17 cellular contexts compared by ENCODE assay signal in genomic region chr16:23852794-23853562, GRCh38. TPM values are rescaled to one million over a fixed set of nuclear protein-coding genes. Genes with fewer than 3 reads are reported as not detected.
DNase-seq lines count a peak whose midpoint lies in the region; ATAC-seq and TF ChIP-seq lines count a peak whose summit lies in the region.
"Had no signal": no experiment of that assay in that cellular context is flagged by ENCODE, and none has a peak within 500 bp of the region (broad histone marks: within the 10 kb centered on the region; RNA-seq: fewer than 3 reads in every experiment).

No MANE protein-coding gene starts in this region.

- POLR2A ChIA-PET in RWPE1 (lab: Yijun Ruan, JAX; ENCODE audit: low non-redundant PET): no interaction called here

- intact Hi-C loops in natural killer cell (cut with micrococcal nuclease): no loop called here
- intact Hi-C loops in upper lobe of right lung (cut with DNase I): no loop called here

- peak in 1 of 2 donors; percentile 43 for ATAC-seq in natural killer cell treated with Interleukin-12 subunit alpha and Interleukin-12 subunit beta and Interleukin-15 and Interleukin-18, amount 100 ng/mL, for 72 hours
- ATAC-seq in natural killer cell (no peak), upper lobe of right lung (peak; percentile 6), GM18907 (IDR thresholded peaks at IDR 0.05; ENCODE audit: unreplicated experiment) (no peak), HG03025 (IDR thresholded peaks at IDR 0.05; ENCODE audit: low FRiP score, unreplicated experiment) (no peak)

- TF ChIP-seq CTCF in natural killer cell (IDR thresholded peaks at IDR 0.05) (no peak), upper lobe of right lung (IDR thresholded peaks at IDR 0.05) (no peak), RWPE1 (conservative IDR thresholded peaks at IDR 0.05; ENCODE audit: low read depth) (no peak)

- H3K4me1 ChIP-seq in upper lobe of right lung: peaks cover 5% of the 10 kb centered on the region
- H3K4me1 ChIP-seq: colonic mucosa, thyroid gland had no signal

- H3K9me3 Mint-ChIP-seq in natural killer cell treated with Interleukin-12 subunit alpha and Interleukin-12 subunit beta and Interleukin-15 and Interleukin-18, amount 100 ng/mL, for 72 hours: peaks cover 11% of the 10 kb centered on the region
- no peaks in the 10 kb centered on the region for H3K9me3 Mint-ChIP-seq in natural killer cell
- H3K9me3 Mint-ChIP-seq in activated naive CD8-positive, alpha-beta T cell treated with anti-CD3 and anti-CD28 coated beads for 36 hours: peaks cover 23% of the 10 kb centered on the region

- H3K9me3 ChIP-seq in upper lobe of right lung: no peaks in the 10 kb centered on the region
- H3K9me3 ChIP-seq: colonic mucosa, thyroid gland had no signal

- peaks cover 80 to 94% of the 10 kb centered on the region in 2 donors for H3K4me1 Mint-ChIP-seq in natural killer cell treated with Interleukin-12 subunit alpha and Interleukin-12 subunit beta and Interleukin-15 and Interleukin-18, amount 100 ng/mL, for 72 hours (ENCODE audit: low read depth in 2 of 2)
- H3K4me1 Mint-ChIP-seq in natural killer cell: peaks cover 95% of the 10 kb centered on the region in 2 donors
- peaks cover 79% of the 10 kb centered on the region for H3K4me1 Mint-ChIP-seq in activated naive CD8-positive, alpha-beta T cell treated with anti-CD3 and anti-CD28 coated beads for 36 hours

- H3K4me3 Mint-ChIP-seq in natural killer cell treated with Interleukin-12 subunit alpha and Interleukin-12 subunit beta and Interleukin-15 and Interleukin-18, amount 100 ng/mL, for 72 hours: peak overlapping the region; percentile 67
- no peak overlapping the region for H3K4me3 Mint-ChIP-seq in natural killer cell
- no peak overlapping the region for H3K4me3 Mint-ChIP-seq in activated naive CD8-positive, alpha-beta T cell treated with anti-CD3 and anti-CD28 coated beads for 36 hours

- H3K27ac Mint-ChIP-seq in natural killer cell treated with Interleukin-12 subunit alpha and Interleukin-12 subunit beta and Interleukin-15 and Interleukin-18, amount 100 ng/mL, for 72 hours: peak overlapping the region; percentile 77 to 81
- H3K27ac Mint-ChIP-seq in natural killer cell: peak overlapping the region in 1 of 2 donors; percentile 26
- H3K27ac Mint-ChIP-seq in activated naive CD8-positive, alpha-beta T cell treated with anti-CD3 and anti-CD28 coated beads for 36 hours: peak overlapping the region; percentile 70
- H3K27ac Mint-ChIP-seq: progenitor cell of endocrine pancreas had no signal

- no peak for DNase-seq in natural killer cell treated with Interleukin-12 subunit alpha and Interleukin-12 subunit beta and Interleukin-15 and Interleukin-18, amount 100 ng/mL, for 72 hours (ENCODE audit: low spot score)
- no peak for DNase-seq in natural killer cell
- DNase-seq in Kasumi-1 (lab: John Stamatoyannopoulos, UW): peak; percentile 17 to 32
- no peak for DNase-seq in activated naive CD8-positive, alpha-beta T cell treated with anti-CD3 and anti-CD28 coated beads for 36 hours
- no peak for DNase-seq in upper lobe of right lung
- DNase-seq in RWPE1 (ENCODE audit: low spot score): no peak
- DNase-seq: colonic mucosa, DMS79 treated with DMSO at 0.1 percent for 48 hours, glutamatergic neuron, islet precursor cell, NCI-H1092 treated with DMSO at 0.1 percent for 48 hours, thyroid gland, WERI-Rb-1 had no signal

- H3K36me3 ChIP-seq in upper lobe of right lung: no peaks in the 10 kb centered on the region
- H3K36me3 ChIP-seq: colonic mucosa, thyroid gland, WERI-Rb-1 had no signal

- no peak overlapping the region for H3K4me3 ChIP-seq in upper lobe of right lung
- H3K4me3 ChIP-seq: colonic mucosa, thyroid gland had no signal

- CTCF ChIA-PET in RWPE1 (lab: Yijun Ruan, JAX): interaction anchor here (0.6 kb wide), 1 partner anchor 83 kb away, joined by 7 read pairs; no protein-coding TSS in a partner anchor

- H3K27me3 Mint-ChIP-seq in natural killer cell treated with Interleukin-12 subunit alpha and Interleukin-12 subunit beta and Interleukin-15 and Interleukin-18, amount 100 ng/mL, for 72 hours: no peaks in the 10 kb centered on the region
- H3K27me3 Mint-ChIP-seq in natural killer cell (ENCODE audit: low read depth in 2 of 2): no peaks in the 10 kb centered on the region
- H3K27me3 Mint-ChIP-seq in activated naive CD8-positive, alpha-beta T cell treated with anti-CD3 and anti-CD28 coated beads for 36 hours: no peaks in the 10 kb centered on the region

- peak overlapping the region; percentile 40 for H3K27ac ChIP-seq in upper lobe of right lung
- H3K27ac ChIP-seq in RWPE1: no peak overlapping the region
- H3K27ac ChIP-seq: colonic mucosa, thyroid gland, WERI-Rb-1 had no signal

- H3K36me3 Mint-ChIP-seq in natural killer cell treated with Interleukin-12 subunit alpha and Interleukin-12 subunit beta and Interleukin-15 and Interleukin-18, amount 100 ng/mL, for 72 hours: peaks cover 52% of the 10 kb centered on the region
- no peaks in the 10 kb centered on the region for H3K36me3 Mint-ChIP-seq in natural killer cell
- peaks cover 69% of the 10 kb centered on the region for H3K36me3 Mint-ChIP-seq in activated naive CD8-positive, alpha-beta T cell treated with anti-CD3 and anti-CD28 coated beads for 36 hours

- no peaks in the 10 kb centered on the region for H3K27me3 ChIP-seq in upper lobe of right lung
- H3K27me3 ChIP-seq: colonic mucosa, thyroid gland had no signal

RNA-seq across cellular contexts. Expression of gene PRKCB, which starts 17.2 kb away (rescaled TPM):
- 100 to 1,000 TPM; 193 to 273 TPM for total RNA-seq in natural killer cell treated with Interleukin-12 subunit alpha and Interleukin-12 subunit beta and Interleukin-15 and Interleukin-18, amount 100 ng/mL, for 72 hours
- 100 to 1,000 TPM; 182 to 222 (median 183) TPM for total RNA-seq in natural killer cell
- total RNA-seq in activated naive CD8-positive, alpha-beta T cell treated with anti-CD3 and anti-CD28 coated beads for 36 hours: 10 to 100 TPM; 75.8 to 82.6 TPM
- 25.2 TPM for total RNA-seq in upper lobe of right lung
- total RNA-seq: epithelial cell of proximal tubule had no signal

Comparison
In these comparisons a context has a peak if more than half of its experiments do, and no peak if none do; other contexts are left out.
1. DNase-seq: peak in Kasumi-1 (2 of 2); none in natural killer cell treated with Interleukin-12 subunit alpha and Interleukin-12 subunit beta and Interleukin-15 and Interleukin-18, amount 100 ng/mL, for 72 hours (single experiment), natural killer cell (single experiment), activated naive CD8-positive, alpha-beta T cell treated with anti-CD3 and anti-CD28 coated beads for 36 hours (single experiment), upper lobe of right lung (single experiment) and RWPE1 (single experiment).